Comparison of ENCODE assay signal across 17 cellular contexts in genomic region chr14:89454971-89455370, GRCh38. TPM values are rescaled to one million over a fixed set of nuclear protein-coding genes. Genes with fewer than 3 reads are reported as not detected.
A peak's percentile ranks its signal among the peaks of the same experiment; 100 is the strongest.
DNase-seq lines count a peak whose midpoint lies in the region; TF ChIP-seq lines count a peak whose summit lies in the region.
"Had no signal": no experiment of that assay in that cellular context is flagged by ENCODE, and none has a peak within 500 bp of the region (broad histone marks: within the 10 kb centered on the region; RNA-seq: fewer than 3 reads in every experiment).

No MANE protein-coding gene starts in this region.

- CTCF ChIA-PET in Caco-2 (lab: Charles Lee): no interaction called here

- no peak overlapping the region for H2AFZ ChIP-seq in Loucy (ENCODE audit: low read length)
- no peak overlapping the region for H2AFZ ChIP-seq in hepatocyte
- no peak overlapping the region for H2AFZ ChIP-seq in trophoblast cell (ENCODE audit: insufficient read depth, low read length, poor library complexity)
- H2AFZ ChIP-seq: GM23248 had no signal

- WGBS in hepatocyte (ENCODE audit: low lambda C conversion rate, missing lambda C conversion rate): 64% methylated on average over 10 of the region's 10 CpGs
- no CpG with 5 or more reads among the region's 10 CpGs for WGBS in trophoblast cell (ENCODE audit: extremely low coverage, insufficient coverage, insufficient read length)

- no peak overlapping the region for H3K14ac ChIP-seq in trophoblast cell (ENCODE audit: low read length)

- H4K8ac ChIP-seq in trophoblast cell (ENCODE audit: low read depth, low read length): no peak overlapping the region

- no peaks in the 10 kb centered on the region for H3K27me3 ChIP-seq in Caco-2 (replicated peaks; ENCODE audit: control insufficient read depth, insufficient read depth, low read length)
- H3K27me3 ChIP-seq in Loucy (ENCODE audit: insufficient read depth, low read length, poor library complexity, severe bottlenecking): no peaks in the 10 kb centered on the region
- no peaks in the 10 kb centered on the region for H3K27me3 ChIP-seq in hepatocyte
- H3K27me3 ChIP-seq in trophoblast cell (ENCODE audit: insufficient read depth, low read length): no peaks in the 10 kb centered on the region
- no peaks in the 10 kb centered on the region for H3K27me3 ChIP-seq in dorsolateral prefrontal cortex
- H3K27me3 ChIP-seq: BLaER1 treated with 17β-estradiol and CSF1 and Interleukin-3, amounts not matched to agents 10 nM and 100 nM; Peyer's patch had no signal

- H3K4me1 ChIP-seq in Caco-2 (peaks cover 22% of the 10 kb centered on the region), Loucy (ENCODE audit: insufficient read depth, low read length, poor library complexity, severe bottlenecking) (peaks cover 24% of the 10 kb centered on the region), hepatocyte (ENCODE audit: insufficient read depth) (peaks cover 9% of the 10 kb centered on the region), trophoblast cell (ENCODE audit: control insufficient read depth in 1 of 2, insufficient read depth in 2 of 2, low read length in 2 of 2) (peaks cover 8 to 9% of the 10 kb centered on the region in 2 experiments)
- H3K4me1 ChIP-seq: A549 had no signal

- H2AK5ac ChIP-seq in trophoblast cell (ENCODE audit: low read length): no peak overlapping the region

- peaks cover 2% of the 10 kb centered on the region for H3K79me1 ChIP-seq in trophoblast cell (ENCODE audit: low read length)

- no peak overlapping the region for H2BK12ac ChIP-seq in trophoblast cell (ENCODE audit: low read length)

- H2BK120ac ChIP-seq in trophoblast cell (ENCODE audit: insufficient read depth, low read length, poor library complexity): no peak overlapping the region

- H4K12ac ChIP-seq in trophoblast cell (ENCODE audit: low read depth, low read length): no peak overlapping the region

- H3K79me2 ChIP-seq in Loucy (ENCODE audit: insufficient read depth, low read length) (peaks cover 9% of the 10 kb centered on the region; the same call in 1 of the 2 replicates), hepatocyte (peaks cover 3% of the 10 kb centered on the region), trophoblast cell (ENCODE audit: control insufficient read depth, insufficient read depth, low read length, poor library complexity) (no peaks in the 10 kb centered on the region)

- H3K4me3 ChIP-seq in Caco-2 (ENCODE audit: low read depth, low read length) (no peak overlapping the region), Loucy (ENCODE audit: low read length, poor library complexity, severe bottlenecking) (no peak overlapping the region), hepatocyte (no peak overlapping the region), trophoblast cell (ENCODE audit: low read depth, low read length) (no peak overlapping the region), dorsolateral prefrontal cortex (no peak overlapping the region)
- H3K4me3 ChIP-seq: A549; BLaER1 treated with 17β-estradiol and CSF1 and Interleukin-3, amounts not matched to agents 10 nM and 100 nM; GM23248; Peyer's patch had no signal

- no peaks in the 10 kb centered on the region for H3K36me3 Mint-ChIP-seq in Caco-2 (ENCODE audit: insufficient read depth, unreplicated experiment)

- H3K18ac ChIP-seq in trophoblast cell (ENCODE audit: low read length): no peak overlapping the region

- H4K20me1 ChIP-seq in Loucy (ENCODE audit: insufficient read depth, low read length, poor library complexity, severe bottlenecking): no peaks in the 10 kb centered on the region
- no peaks in the 10 kb centered on the region for H4K20me1 ChIP-seq in hepatocyte (ENCODE audit: insufficient read depth, poor library complexity, severe bottlenecking)
- H4K20me1 ChIP-seq: BLaER1 treated with 17β-estradiol and CSF1 and Interleukin-3, amounts not matched to agents 10 nM and 100 nM had no signal

- no peak for DNase-seq in Caco-2
- DNase-seq in hepatocyte (ENCODE audit: low spot score): no peak
- peak; percentile 78 to 90 for DNase-seq in trophoblast cell
- no peak for DNase-seq in GDM1 (lab: John Stamatoyannopoulos, UW)
- no peak for DNase-seq in dorsolateral prefrontal cortex
- DNase-seq in MV-4-11 (lab: John Stamatoyannopoulos, UW): no peak
- DNase-seq: CD8-positive, alpha-beta T cell; GM23248; NCI-H1105; NCI-H2081; NCI-H2171 treated with DMSO at 0.1 percent for 48 hours; NCI-H446 treated with DMSO at 0.1 percent for 48 hours; NK-92 treated with Interleukin-12 subunit alpha and Interleukin-12 subunit beta, amount 100 ng/mL, for 24 hours had no signal

- H2BK5ac ChIP-seq in trophoblast cell (ENCODE audit: low read depth, low read length, poor library complexity): no peak overlapping the region

- H3K4me1 Mint-ChIP-seq in Caco-2 (ENCODE audit: low read depth, unreplicated experiment): peaks cover 22% of the 10 kb centered on the region

- peak overlapping the region; percentile 44 for H3K27ac ChIP-seq in hepatocyte
- peak overlapping the region; percentile 55 for H3K27ac ChIP-seq in trophoblast cell (ENCODE audit: low read depth, low read length)
- H3K27ac ChIP-seq in dorsolateral prefrontal cortex: no peak overlapping the region
- H3K27ac ChIP-seq: A549; BLaER1 treated with 17β-estradiol and CSF1 and Interleukin-3, amounts not matched to agents 10 nM and 100 nM; GM23248 had no signal

- TF ChIP-seq CTCF in Caco-2 (IDR thresholded peaks at IDR 0.05; ENCODE audit: insufficient read depth in 1 of 2, low read depth in 1 of 2, low read length in 1 of 2, severe bottlenecking in 1 of 2, unreplicated experiment in 1 of 2): no peak
- TF ChIP-seq CTCF in Loucy (conservative IDR thresholded peaks at IDR 0.05; ENCODE audit: low read length): no peak
- TF ChIP-seq CTCF in hepatocyte (IDR thresholded peaks at IDR 0.05; ENCODE audit: poor library complexity): no peak
- TF ChIP-seq CTCF in dorsolateral prefrontal cortex (IDR thresholded peaks at IDR 0.05 in 54 of 56, conservative IDR thresholded peaks at IDR 0.05 in 2 of 56; ENCODE audit: low read depth in 1 of 56, partially characterized antibody in 56 of 56): no peak

- H3K9ac ChIP-seq in Loucy (ENCODE audit: low read depth, low read length, poor library complexity, severe bottlenecking): no peak overlapping the region
- H3K9ac ChIP-seq in trophoblast cell (ENCODE audit: low read length): no peak overlapping the region
- H3K9ac ChIP-seq: BLaER1 treated with 17β-estradiol and CSF1 and Interleukin-3, amounts not matched to agents 10 nM and 100 nM; GM23248 had no signal

- no peaks in the 10 kb centered on the region for H3K9me2 ChIP-seq in Loucy (replicated peaks; ENCODE audit: low read depth, low read length)
- H3K9me2 ChIP-seq in hepatocyte (replicated peaks; ENCODE audit: insufficient read depth): no peaks in the 10 kb centered on the region

- intact Hi-C loops in Caco-2 (cut with micrococcal nuclease; ENCODE audit: unreplicated experiment): no loop called here
- intact Hi-C loops in dorsolateral prefrontal cortex (cut with DNase I): no loop called here

- H3K4ac ChIP-seq in trophoblast cell (ENCODE audit: low read depth, low read length): no peak overlapping the region

- no peaks in the 10 kb centered on the region for H3F3A ChIP-seq in Loucy (ENCODE audit: low read depth)

- H3K36me3 ChIP-seq in Caco-2 (ENCODE audit: control insufficient read depth, insufficient read depth, low read length) (no peaks in the 10 kb centered on the region), Loucy (ENCODE audit: insufficient read depth, low read length) (no peaks in the 10 kb centered on the region), hepatocyte (replicated peaks; ENCODE audit: insufficient read depth, low read depth) (no peaks in the 10 kb centered on the region), trophoblast cell (ENCODE audit: control insufficient read depth in 1 of 2, insufficient read depth in 2 of 2, low read length in 2 of 2) (no peaks in the 10 kb centered on the region)
- H3K36me3 ChIP-seq: Peyer's patch had no signal

- H3K9me3 ChIP-seq in Caco-2 (no peaks in the 10 kb centered on the region), Loucy (ENCODE audit: insufficient read depth, low read depth, low read length) (no peaks in the 10 kb centered on the region), hepatocyte (ENCODE audit: low read depth) (no peaks in the 10 kb centered on the region), trophoblast cell (ENCODE audit: insufficient read depth, low read depth, low read length) (no peaks in the 10 kb centered on the region)
- H3K9me3 ChIP-seq: A549, Peyer's patch had no signal

- H3K23ac ChIP-seq in trophoblast cell (ENCODE audit: low read length): no peak overlapping the region

- no TSS peak for BruUV-seq in Caco-2 (replicated peaks; lab: Mats Ljungman, UMichigan)

- POLR2A ChIA-PET in Caco-2 (lab: Charles Lee): interaction anchor here (0.5 kb wide), 1 partner anchor 409 kb away, joined by 5 read pairs; no protein-coding TSS in a partner anchor

- H3K27ac Mint-ChIP-seq in Caco-2 (ENCODE audit: unreplicated experiment): peak overlapping the region; percentile 23
- H3K27ac Mint-ChIP-seq: CD8-positive, alpha-beta T cell had no signal

- no peak overlapping the region for H4K91ac ChIP-seq in trophoblast cell (ENCODE audit: low read depth, low read length)

- no peak overlapping the region for H3K4me3 Mint-ChIP-seq in Caco-2 (ENCODE audit: unreplicated experiment)
- H3K4me3 Mint-ChIP-seq: CD8-positive, alpha-beta T cell had no signal

- no peaks in the 10 kb centered on the region for H3K9me3 Mint-ChIP-seq in Caco-2 (ENCODE audit: unreplicated experiment)
- H3K9me3 Mint-ChIP-seq: CD8-positive, alpha-beta T cell had no signal

- no peaks in the 10 kb centered on the region for H3K27me3 Mint-ChIP-seq in Caco-2 (ENCODE audit: insufficient read depth, unreplicated experiment)

- H3K4me2 ChIP-seq in Loucy (ENCODE audit: low read depth, low read length, poor library complexity, severe bottlenecking) (peak overlapping the region; percentile 46), hepatocyte (peak overlapping the region; percentile 44), trophoblast cell (ENCODE audit: low read length) (peak overlapping the region; percentile 14)
- H3K4me2 ChIP-seq: A549; BLaER1 treated with 17β-estradiol and CSF1 and Interleukin-3, amounts not matched to agents 10 nM and 100 nM had no signal

RNA-seq across cellular contexts. Expression of gene FOXN3, which starts 37.9 kb away (rescaled TPM):
- 20.6 and 24.8 TPM in 2 replicates for total RNA-seq in Caco-2 (2022)
- 38.9 and 47.6 TPM in 2 replicates for total RNA-seq in hepatocyte
- 36.7 and 42.2 TPM in 2 replicates for polyA plus RNA-seq in hepatocyte
- polyA plus RNA-seq in trophoblast cell (2013): 55.1 and 55.6 TPM in 2 replicates
- 100 to 1,000 TPM in 6 of 120 experiments, 10 to 100 TPM in 114; 44.6 to 136 (median 70.8) TPM for total RNA-seq in dorsolateral prefrontal cortex

Comparison
In these comparisons a context has a peak if more than half of its experiments do, and no peak if none do; other contexts are left out.
1. DNase-seq: peak in trophoblast cell (2 of 2); none in Caco-2 (0 of 2), hepatocyte (single experiment), GDM1 (single experiment), dorsolateral prefrontal cortex (0 of 10) and MV-4-11 (single experiment).
2. H3K27ac ChIP-seq: peak in hepatocyte (single experiment) and trophoblast cell (single experiment); none in dorsolateral prefrontal cortex (0 of 59).
3. Peak in every context shown above with its lines, with median percentiles within 50 percentile points of each other: H3K4me2 ChIP-seq.